2 cellular contexts compared by ENCODE assay signal in genomic region chr9:114446672-114447450, GRCh38.
TF ChIP-seq lines count a peak whose summit lies in the region.

No MANE protein-coding gene starts in this region.

TF ChIP-seq in SK-N-SH, 30 proteins besides CTCF, POLR2A, EP300 and RAD21:
- TF ChIP-seq, protein P1, sequence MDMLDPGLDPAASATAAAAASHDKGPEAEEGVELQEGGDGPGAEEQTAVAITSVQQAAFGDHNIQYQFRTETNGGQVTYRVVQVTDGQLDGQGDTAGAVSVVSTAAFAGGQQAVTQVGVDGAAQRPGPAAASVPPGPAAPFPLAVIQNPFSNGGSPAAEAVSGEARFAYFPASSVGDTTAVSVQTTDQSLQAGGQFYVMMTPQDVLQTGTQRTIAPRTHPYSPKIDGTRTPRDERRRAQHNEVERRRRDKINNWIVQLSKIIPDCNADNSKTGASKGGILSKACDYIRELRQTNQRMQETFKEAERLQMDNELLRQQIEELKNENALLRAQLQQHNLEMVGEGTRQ (IDR thresholded peaks at IDR 0.05; ENCODE audit: borderline replicate concordance, low read depth, low read length): no peak
- TF ChIP-seq RXRA (IDR thresholded peaks at IDR 0.05; ENCODE audit: borderline replicate concordance, low read depth): no peak
- TF ChIP-seq JUND (IDR thresholded peaks at IDR 0.05): no peak
- TF ChIP-seq MAX (IDR thresholded peaks at IDR 0.05; ENCODE audit: low read depth): no peak
- TF ChIP-seq YY1 (IDR thresholded peaks at IDR 0.05; ENCODE audit: low read depth): no peak
- no peak for TF ChIP-seq TAF1 (IDR thresholded peaks at IDR 0.05; ENCODE audit: borderline replicate concordance, low read depth, low read length)
- TF ChIP-seq TEAD4 (IDR thresholded peaks at IDR 0.05; ENCODE audit: borderline replicate concordance, insufficient read depth): no peak
- TF ChIP-seq, protein P2, sequence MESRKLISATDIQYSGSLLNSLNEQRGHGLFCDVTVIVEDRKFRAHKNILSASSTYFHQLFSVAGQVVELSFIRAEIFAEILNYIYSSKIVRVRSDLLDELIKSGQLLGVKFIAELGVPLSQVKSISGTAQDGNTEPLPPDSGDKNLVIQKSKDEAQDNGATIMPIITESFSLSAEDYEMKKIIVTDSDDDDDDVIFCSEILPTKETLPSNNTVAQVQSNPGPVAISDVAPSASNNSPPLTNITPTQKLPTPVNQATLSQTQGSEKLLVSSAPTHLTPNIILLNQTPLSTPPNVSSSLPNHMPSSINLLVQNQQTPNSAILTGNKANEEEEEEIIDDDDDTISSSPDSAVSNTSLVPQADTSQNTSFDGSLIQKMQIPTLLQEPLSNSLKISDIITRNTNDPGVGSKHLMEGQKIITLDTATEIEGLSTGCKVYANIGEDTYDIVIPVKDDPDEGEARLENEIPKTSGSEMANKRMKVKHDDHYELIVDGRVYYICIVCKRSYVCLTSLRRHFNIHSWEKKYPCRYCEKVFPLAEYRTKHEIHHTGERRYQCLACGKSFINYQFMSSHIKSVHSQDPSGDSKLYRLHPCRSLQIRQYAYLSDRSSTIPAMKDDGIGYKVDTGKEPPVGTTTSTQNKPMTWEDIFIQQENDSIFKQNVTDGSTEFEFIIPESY (IDR thresholded peaks at IDR 0.05; ENCODE audit: borderline replicate concordance, low read depth): no peak
- no peak for TF ChIP-seq RFX5 (IDR thresholded peaks at IDR 0.05; ENCODE audit: low read length)
- no peak for TF ChIP-seq NFIC (IDR thresholded peaks at IDR 0.05; ENCODE audit: borderline replicate concordance)
- TF ChIP-seq IRF3 (IDR thresholded peaks at IDR 0.05; ENCODE audit: low read depth, low read length): no peak
- TF ChIP-seq EZH2phosphoT487 (IDR thresholded peaks at IDR 0.05; ENCODE audit: borderline replicate concordance, low read depth): no peak
- no peak for TF ChIP-seq POLR2AphosphoS5 (IDR thresholded peaks at IDR 0.05; ENCODE audit: low read depth, low read length)
- TF ChIP-seq RCOR1 (IDR thresholded peaks at IDR 0.05; ENCODE audit: low read length): no peak
- no peak for TF ChIP-seq MEF2A (IDR thresholded peaks at IDR 0.05; ENCODE audit: borderline replicate concordance, low read depth)
- TF ChIP-seq SMC3 (IDR thresholded peaks at IDR 0.05; ENCODE audit: low read depth, low read length): no peak
- TF ChIP-seq ELF1 (IDR thresholded peaks at IDR 0.05): no peak
TF ChIP-seq in SK-N-SH: peak in this region for 0.

TF ChIP-seq in H1, 55 proteins besides CTCF, POLR2A, EP300 and RAD21:
- TF ChIP-seq CHD7 (IDR thresholded peaks at IDR 0.05; ENCODE audit: insufficient replicate concordance, low read length) (no peak), CHD1 (IDR thresholded peaks at IDR 0.05; ENCODE audit: low read depth, low read length) (no peak), GTF2F1 (IDR thresholded peaks at IDR 0.05; ENCODE audit: borderline replicate concordance, low read depth, low read length) (no peak), ASH2L (IDR thresholded peaks at IDR 0.05; ENCODE audit: low read length) (no peak), CTBP2 (IDR thresholded peaks at IDR 0.05; ENCODE audit: borderline replicate concordance, insufficient read depth, insufficient read length, low read length) (no peak), SRF (IDR thresholded peaks at IDR 0.05; ENCODE audit: low read depth, low read length) (no peak), NRF1 (IDR thresholded peaks at IDR 0.05; ENCODE audit: low read depth, low read length) (no peak), POLR2AphosphoS5 (IDR thresholded peaks at IDR 0.05; ENCODE audit: low read depth, low read length) (no peak)
